In the genomic region with DNA sequence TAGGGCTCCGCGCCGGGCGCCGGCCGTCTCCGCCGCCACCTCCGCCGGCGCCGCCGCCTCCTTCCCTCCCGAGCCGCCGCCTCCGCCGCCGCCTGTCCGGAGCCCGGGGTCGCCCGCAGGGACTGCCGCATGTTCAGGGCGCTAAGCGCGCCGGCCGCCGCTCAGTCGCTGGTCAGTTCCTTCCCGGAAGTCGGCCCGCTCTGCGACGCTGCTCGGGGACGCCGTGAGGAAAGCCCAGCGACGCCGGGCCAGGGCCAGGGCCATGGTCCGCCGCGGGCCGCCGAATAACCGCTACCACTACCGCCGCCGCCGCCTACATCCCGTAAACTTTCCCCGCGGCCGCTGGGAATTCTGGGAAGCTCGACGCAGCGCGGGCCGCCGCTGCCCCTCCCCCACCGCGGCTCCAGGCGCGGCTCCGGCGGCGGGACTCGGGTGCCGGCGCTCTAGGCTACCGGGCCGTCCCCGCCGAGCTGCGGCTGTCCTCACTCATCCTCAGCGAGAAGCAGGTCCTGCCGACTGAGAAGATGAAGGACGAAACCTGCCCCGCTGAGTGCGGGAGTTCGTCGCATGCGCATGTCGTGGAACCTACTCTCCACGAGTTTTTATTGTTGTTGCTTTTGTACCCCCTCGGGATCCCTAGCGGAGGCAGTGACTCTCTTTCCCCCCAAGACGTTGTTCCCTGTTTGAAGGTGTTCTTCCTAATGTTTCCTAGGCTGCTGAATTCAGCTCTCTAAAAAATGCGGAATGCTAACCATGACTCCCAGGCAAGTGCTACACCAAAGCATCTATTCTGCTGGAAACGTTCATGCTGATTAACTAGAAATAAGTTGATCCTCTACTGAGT, we compare ENCODE assay signal across 8 cellular contexts. TPM values are rescaled to one million over a fixed set of nuclear protein-coding genes. Genes with fewer than 3 reads are reported as not detected.
DNase-seq lines count a peak whose midpoint lies in the region; ATAC-seq and TF ChIP-seq lines count a peak whose summit lies in the region.

Gene SAV1 (minus strand): TSS at position 299 of the 844 bp plus-strand sequence. CDS start 339 bp downstream, outside the sequence.

- 0% methylated on average over 19 to 92 of the region's 92 CpGs for WGBS in endodermal cell (ENCODE audit: insufficient coverage in 1 of 2, insufficient read length in 1 of 2), 2 experiments
- 0% methylated on average over 54 to 72 of the region's 92 CpGs for WGBS in mesodermal cell (ENCODE audit: insufficient coverage in 2 of 2), 2 experiments

- H3K36me3 Mint-ChIP-seq in endodermal cell (ENCODE audit: low read depth) = peaks cover 13% of the 10 kb centered on the region

- H3K9ac ChIP-seq in endodermal cell (ENCODE audit: extremely low read depth, low read length, poor library complexity, severe bottlenecking) = peak within 1 kb of the TSS; percentile 92

- ATAC-seq in GM19324 (IDR thresholded peaks at IDR 0.05; ENCODE audit: low FRiP score, unreplicated experiment) (peak; percentile 58), HG03460 (IDR thresholded peaks at IDR 0.05; ENCODE audit: unreplicated experiment) (peak; percentile 47)

- no peak within 1 kb of the TSS for H3K4me3 Mint-ChIP-seq in endodermal cell

- peak within 1 kb of the TSS; percentile 98 for H3K27ac Mint-ChIP-seq in endodermal cell

- H3K4me1 Mint-ChIP-seq in endodermal cell = peaks cover 16% of the 10 kb centered on the region

- DNase-seq in NCI-H774 (lab: John Stamatoyannopoulos, UW) (peak; percentile 53), endodermal cell (peak; percentile 93)
- DNase-seq in activated CD8-positive, alpha-beta memory T cell treated with anti-CD3 and anti-CD28 coated beads for 48 hours (ENCODE audit: low read depth in 2 of 3, low spot score in 2 of 3) = peak; percentile 23 to 42 (median 30)
- DNase-seq in stimulated activated CD8-positive, alpha-beta memory T cell treated with anti-CD3 and anti-CD28 coated beads, Interleukin-15, amount 100 ng/mL, for 48 hours (ENCODE audit: low read depth in 2 of 2) = peak; percentile 25 to 34

- peaks cover 4% of the 10 kb centered on the region for H3K4me1 ChIP-seq in endodermal cell (ENCODE audit: control insufficient read depth, insufficient read depth, low read length)
- peaks cover 18% of the 10 kb centered on the region for H3K4me1 ChIP-seq in mesodermal cell (ENCODE audit: control insufficient read depth, insufficient read depth, low read length, poor library complexity, severe bottlenecking)

- H3K36me3 ChIP-seq in endodermal cell (ENCODE audit: control insufficient read depth, insufficient read depth, low read length) = peaks cover 12% of the 10 kb centered on the region
- H3K36me3 ChIP-seq in mesodermal cell (ENCODE audit: control insufficient read depth, insufficient read depth, low read length) = peaks cover 18% of the 10 kb centered on the region

- H3K9me3 Mint-ChIP-seq in endodermal cell = no peaks in the 10 kb centered on the region

- H3K9me3 ChIP-seq in endodermal cell (ENCODE audit: control insufficient read depth, low read length) (no peaks in the 10 kb centered on the region), mesodermal cell (ENCODE audit: control insufficient read depth, low read length) (no peaks in the 10 kb centered on the region)

- H3K4me3 ChIP-seq in endodermal cell (ENCODE audit: low read length) (peak within 1 kb of the TSS; percentile 99), mesodermal cell (ENCODE audit: extremely low read depth, insufficient read depth, low read length, poor library complexity, severe bottlenecking) (peak within 1 kb of the TSS; percentile 77)

- H3K27me3 ChIP-seq in endodermal cell (ENCODE audit: control insufficient read depth, insufficient read depth, low read length, poor library complexity, severe bottlenecking) = no peaks in the 10 kb centered on the region

- TF ChIP-seq CTCF in C4-2B (conservative IDR thresholded peaks at IDR 0.05) = no peak; the same call in none of the 2 replicates
- peak; percentile 21 for TF ChIP-seq CTCF in endodermal cell (conservative IDR thresholded peaks at IDR 0.05)

- no peaks in the 10 kb centered on the region for H3K27me3 Mint-ChIP-seq in endodermal cell (ENCODE audit: insufficient read depth)

- H3K27ac ChIP-seq in C4-2B (peak within 1 kb of the TSS; percentile 80), endodermal cell (ENCODE audit: low read depth, low read length) (peak within 1 kb of the TSS; percentile 98), mesodermal cell (ENCODE audit: low read depth, low read length, severe bottlenecking) (peak within 1 kb of the TSS; percentile 99)

RNA-seq across cellular contexts. Expression of gene SAV1, which starts in this region (rescaled TPM):
- total RNA-seq in endodermal cell = 10 to 100 TPM; 42.1 to 44.0 TPM
- polyA plus RNA-seq in endodermal cell (2013, experiment 1 of 2) = 32.1 TPM
- 33.7 TPM for polyA plus RNA-seq in endodermal cell (2013, experiment 2 of 2)
- polyA plus RNA-seq in mesodermal cell (2013, experiment 1 of 2) = 34.4 TPM
- polyA plus RNA-seq in mesodermal cell (2013, experiment 2 of 2) = 34.6 TPM

Comparison
In these comparisons a context has a peak if more than half of its experiments do, and no peak if none do; other contexts are left out.
1. Peak in every context shown above with its lines: DNase-seq, ATAC-seq, H3K4me3 ChIP-seq and H3K27ac ChIP-seq.
2. DNase-seq: peak in every context shown above with its lines; median percentile 93 in endodermal cell; 53 in NCI-H774; 30 in activated CD8-positive, alpha-beta memory T cell treated with anti-CD3 and anti-CD28 coated beads for 48 hours; 30 in stimulated activated CD8-positive, alpha-beta memory T cell treated with anti-CD3 and anti-CD28 coated beads, Interleukin-15, amount 100 ng/mL, for 48 hours.